In the genomic region with DNA sequence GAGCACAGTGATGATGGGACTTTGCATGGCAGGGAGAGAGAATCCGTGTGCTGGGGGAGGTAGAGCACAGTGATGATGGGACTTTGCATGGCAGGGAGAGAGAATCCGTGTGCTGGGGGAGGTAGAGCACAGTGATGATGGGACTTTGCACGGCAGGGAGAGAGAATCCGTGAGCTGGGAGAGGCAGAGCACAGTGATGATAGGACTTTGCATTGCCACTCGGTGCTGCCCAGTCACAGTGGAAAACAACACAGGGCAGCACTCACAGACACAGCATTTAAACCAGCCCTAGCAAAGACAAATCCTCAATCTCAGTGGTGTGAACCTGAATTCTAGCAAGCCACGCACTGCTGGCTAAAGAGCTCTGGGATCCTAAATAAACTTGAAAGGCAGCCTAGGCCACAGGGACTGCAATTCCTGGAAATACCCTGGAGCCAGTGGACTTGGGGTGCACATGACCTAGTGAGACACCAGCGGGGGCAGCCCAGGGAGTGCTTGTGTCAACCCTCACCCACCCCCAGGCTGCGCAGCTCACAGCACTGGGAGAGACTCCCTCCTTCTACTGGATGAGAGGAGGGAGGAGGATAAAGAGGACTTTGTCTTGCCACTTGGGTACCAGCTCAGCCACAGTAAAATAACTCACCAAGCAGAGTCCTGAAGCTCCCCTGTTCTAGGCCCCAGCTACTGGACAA, we compare ENCODE assay signal across 15 cellular contexts.
"Had no signal": no experiment of that assay in that cellular context is flagged by ENCODE, and none has a peak within 500 bp of the region (broad histone marks: within the 10 kb centered on the region; RNA-seq: fewer than 3 reads in every experiment).

No MANE protein-coding gene starts in this region.

- H3K36me3 Mint-ChIP-seq: natural killer cell had no signal

- H3K36me3 ChIP-seq: right lobe of liver, stomach, tibial artery had no signal

- DNase-seq: activated CD4-positive, alpha-beta T cell treated with anti-CD3 and anti-CD28 coated beads, Interleukin-2, amount 10 ng/mL, durations not matched to agents 24 days and 14 days; activated CD8-positive, alpha-beta memory T cell treated with anti-CD3 and anti-CD28 coated beads for 24 hours; activated naive CD4-positive, alpha-beta T cell treated with anti-CD3 and anti-CD28 coated beads for 36 hours; activated naive CD8-positive, alpha-beta T cell treated with anti-CD3 and anti-CD28 coated beads, Interleukin-2, amount 50 U/mL, for 24 hours; hypothalamus; kidney; left ventricle myocardium superior; mesenchymal stem cell; natural killer cell; psoas muscle; stomach; T-helper 2 cell had no signal

- H3K9me3 Mint-ChIP-seq: activated CD4-positive, alpha-beta T cell treated with anti-CD3 and anti-CD28 coated beads, Interleukin-2, amount 10 ng/mL, durations not matched to agents 24 days and 14 days; activated naive CD4-positive, alpha-beta T cell treated with anti-CD3 and anti-CD28 coated beads for 36 hours; activated naive CD8-positive, alpha-beta T cell treated with anti-CD3 and anti-CD28 coated beads, Interleukin-2, amount 50 U/mL, for 24 hours; natural killer cell; WTC11 had no signal

- H3K27me3 ChIP-seq: right lobe of liver had no signal

- H3K4me1 Mint-ChIP-seq: activated CD4-positive, alpha-beta T cell treated with anti-CD3 and anti-CD28 coated beads, Interleukin-2, amount 10 ng/mL, durations not matched to agents 24 days and 14 days; activated naive CD8-positive, alpha-beta T cell treated with anti-CD3 and anti-CD28 coated beads, Interleukin-2, amount 50 U/mL, for 24 hours; natural killer cell had no signal

- H3K4me3 ChIP-seq: psoas muscle, right lobe of liver, stomach, tibial artery had no signal

- H3K27ac Mint-ChIP-seq: activated CD4-positive, alpha-beta T cell treated with anti-CD3 and anti-CD28 coated beads, Interleukin-2, amount 10 ng/mL, durations not matched to agents 24 days and 14 days; activated naive CD4-positive, alpha-beta T cell treated with anti-CD3 and anti-CD28 coated beads for 36 hours; activated naive CD8-positive, alpha-beta T cell treated with anti-CD3 and anti-CD28 coated beads, Interleukin-2, amount 50 U/mL, for 24 hours; natural killer cell; WTC11 had no signal

- ATAC-seq: activated naive CD8-positive, alpha-beta T cell treated with anti-CD3 and anti-CD28 coated beads, Interleukin-2, amount 50 U/mL, for 24 hours; left ventricle myocardium superior; natural killer cell; psoas muscle; right lobe of liver; WTC11 had no signal

- H3K9me3 ChIP-seq: psoas muscle, right lobe of liver, stomach, tibial artery had no signal

- H3K27me3 Mint-ChIP-seq: activated CD4-positive, alpha-beta T cell treated with anti-CD3 and anti-CD28 coated beads, Interleukin-2, amount 10 ng/mL, durations not matched to agents 24 days and 14 days; activated naive CD8-positive, alpha-beta T cell treated with anti-CD3 and anti-CD28 coated beads, Interleukin-2, amount 50 U/mL, for 24 hours had no signal

- H3K27ac ChIP-seq: psoas muscle, right lobe of liver, stomach, tibial artery had no signal

- H3K4me1 ChIP-seq: psoas muscle, right lobe of liver, stomach, tibial artery had no signal

- H3K4me3 Mint-ChIP-seq: activated CD4-positive, alpha-beta T cell treated with anti-CD3 and anti-CD28 coated beads, Interleukin-2, amount 10 ng/mL, durations not matched to agents 24 days and 14 days; activated naive CD4-positive, alpha-beta T cell treated with anti-CD3 and anti-CD28 coated beads for 36 hours; activated naive CD8-positive, alpha-beta T cell treated with anti-CD3 and anti-CD28 coated beads, Interleukin-2, amount 50 U/mL, for 24 hours; natural killer cell; WTC11 had no signal
